In the genomic region with DNA sequence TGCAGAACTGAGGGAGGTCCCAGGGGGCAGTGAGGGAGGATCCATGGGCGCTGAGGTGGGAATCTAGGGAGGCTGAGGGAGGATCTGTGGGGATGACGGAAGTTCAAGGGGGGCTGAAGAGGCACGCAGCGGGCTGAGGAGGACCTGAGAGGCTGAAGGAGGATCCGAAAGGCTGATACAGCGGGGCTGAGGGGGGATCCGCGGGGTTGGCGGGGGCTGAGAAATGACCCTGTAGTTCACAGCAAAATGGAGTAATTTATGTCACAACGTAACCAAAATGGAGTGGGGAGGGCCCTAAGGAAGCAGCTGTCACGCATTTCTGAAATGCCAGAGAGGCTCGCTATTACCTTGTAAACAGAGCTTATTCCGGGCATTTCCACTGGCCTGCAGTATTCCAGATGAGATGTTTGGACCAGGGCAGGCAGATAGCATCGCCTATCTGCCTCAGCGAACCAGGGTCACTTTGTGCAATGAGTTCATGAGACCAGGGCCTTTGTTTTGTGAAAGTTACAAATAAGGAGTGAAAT, we compare ENCODE assay signal across 1 cellular context.
TF ChIP-seq lines count a peak whose summit lies in the region.

No MANE protein-coding gene starts in this region.

TF ChIP-seq in GM12878, 131 proteins besides CTCF, POLR2A, EP300 and RAD21:
- TF ChIP-seq MTA2 (IDR thresholded peaks at IDR 0.05; ENCODE audit: low read depth) (no peak), MTA3 (IDR thresholded peaks at IDR 0.05; ENCODE audit: borderline replicate concordance, low read length) (peak; percentile 49; the same call in 1 of the 2 replicates), YY1 (IDR thresholded peaks at IDR 0.05; ENCODE audit: low read depth, low read length) (peak; percentile 67; the same call in 1 of the 2 replicates)
- TF ChIP-seq, protein P1, sequence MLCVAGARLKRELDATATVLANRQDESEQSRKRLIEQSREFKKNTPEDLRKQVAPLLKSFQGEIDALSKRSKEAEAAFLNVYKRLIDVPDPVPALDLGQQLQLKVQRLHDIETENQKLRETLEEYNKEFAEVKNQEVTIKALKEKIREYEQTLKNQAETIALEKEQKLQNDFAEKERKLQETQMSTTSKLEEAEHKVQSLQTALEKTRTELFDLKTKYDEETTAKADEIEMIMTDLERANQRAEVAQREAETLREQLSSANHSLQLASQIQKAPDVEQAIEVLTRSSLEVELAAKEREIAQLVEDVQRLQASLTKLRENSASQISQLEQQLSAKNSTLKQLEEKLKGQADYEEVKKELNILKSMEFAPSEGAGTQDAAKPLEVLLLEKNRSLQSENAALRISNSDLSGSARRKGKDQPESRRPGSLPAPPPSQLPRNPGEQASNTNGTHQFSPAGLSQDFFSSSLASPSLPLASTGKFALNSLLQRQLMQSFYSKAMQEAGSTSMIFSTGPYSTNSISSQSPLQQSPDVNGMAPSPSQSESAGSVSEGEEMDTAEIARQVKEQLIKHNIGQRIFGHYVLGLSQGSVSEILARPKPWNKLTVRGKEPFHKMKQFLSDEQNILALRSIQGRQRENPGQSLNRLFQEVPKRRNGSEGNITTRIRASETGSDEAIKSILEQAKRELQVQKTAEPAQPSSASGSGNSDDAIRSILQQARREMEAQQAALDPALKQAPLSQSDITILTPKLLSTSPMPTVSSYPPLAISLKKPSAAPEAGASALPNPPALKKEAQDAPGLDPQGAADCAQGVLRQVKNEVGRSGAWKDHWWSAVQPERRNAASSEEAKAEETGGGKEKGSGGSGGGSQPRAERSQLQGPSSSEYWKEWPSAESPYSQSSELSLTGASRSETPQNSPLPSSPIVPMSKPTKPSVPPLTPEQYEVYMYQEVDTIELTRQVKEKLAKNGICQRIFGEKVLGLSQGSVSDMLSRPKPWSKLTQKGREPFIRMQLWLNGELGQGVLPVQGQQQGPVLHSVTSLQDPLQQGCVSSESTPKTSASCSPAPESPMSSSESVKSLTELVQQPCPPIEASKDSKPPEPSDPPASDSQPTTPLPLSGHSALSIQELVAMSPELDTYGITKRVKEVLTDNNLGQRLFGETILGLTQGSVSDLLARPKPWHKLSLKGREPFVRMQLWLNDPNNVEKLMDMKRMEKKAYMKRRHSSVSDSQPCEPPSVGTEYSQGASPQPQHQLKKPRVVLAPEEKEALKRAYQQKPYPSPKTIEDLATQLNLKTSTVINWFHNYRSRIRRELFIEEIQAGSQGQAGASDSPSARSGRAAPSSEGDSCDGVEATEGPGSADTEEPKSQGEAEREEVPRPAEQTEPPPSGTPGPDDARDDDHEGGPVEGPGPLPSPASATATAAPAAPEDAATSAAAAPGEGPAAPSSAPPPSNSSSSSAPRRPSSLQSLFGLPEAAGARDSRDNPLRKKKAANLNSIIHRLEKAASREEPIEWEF (IDR thresholded peaks at IDR 0.05; ENCODE audit: insufficient replicate concordance, low read depth, low read length) = no peak
TF ChIP-seq in GM12878: peak in this region for 2.
